10 cellular contexts compared by ENCODE assay signal in genomic region chr3:150147776-150148175, GRCh38.
A peak's percentile ranks its signal among the peaks of the same experiment; 100 is the strongest.
DNase-seq lines count a peak whose midpoint lies in the region; ATAC-seq and TF ChIP-seq lines count a peak whose summit lies in the region.
"Had no signal": no experiment of that assay in that cellular context is flagged by ENCODE, and none has a peak within 500 bp of the region (broad histone marks: within the 10 kb centered on the region; RNA-seq: fewer than 3 reads in every experiment).

No MANE protein-coding gene starts in this region.

- H3K79me2 ChIP-seq in fibroblast of lung (ENCODE audit: control insufficient read depth, insufficient read depth, low read length): no peaks in the 10 kb centered on the region

- H3K27ac ChIP-seq in fibroblast of lung (ENCODE audit: insufficient read depth, low read length) (peak overlapping the region; percentile 93), gastrocnemius medialis (peak overlapping the region; percentile 85 to 97 (median 94)), colonic mucosa (no peak overlapping the region)

- DNase-seq in HCEC 1CT: peak; percentile 97
- DNase-seq in SHP77 (lab: John Stamatoyannopoulos, UW): peak; percentile 58 to 74
- DNase-seq in fibroblast of lung (ENCODE audit: low read depth in 2 of 2): peak; percentile 75 to 94
- peak; percentile 55 to 83 for DNase-seq in gastrocnemius medialis
- no peak for DNase-seq in colonic mucosa
- DNase-seq: small intestine had no signal

- H3K9ac ChIP-seq in fibroblast of lung (ENCODE audit: insufficient read depth, low read length) (peak overlapping the region; percentile 34), colonic mucosa (ENCODE audit: low read depth in 2 of 2, low read length in 2 of 2) (no peak overlapping the region)

- ATAC-seq in gastrocnemius medialis: peak; percentile 74 to 77
- no peak for ATAC-seq in HG02798 (IDR thresholded peaks at IDR 0.05; ENCODE audit: poor library complexity, unreplicated experiment)
- ATAC-seq in HG03457 (IDR thresholded peaks at IDR 0.05; ENCODE audit: unreplicated experiment): no peak
- ATAC-seq in HG03521 (IDR thresholded peaks at IDR 0.05; ENCODE audit: unreplicated experiment): no peak
- ATAC-seq: left colon had no signal

- H3K9me3 ChIP-seq in fibroblast of lung (ENCODE audit: control insufficient read depth, insufficient read depth, low read depth, low read length): no peaks in the 10 kb centered on the region
- no peaks in the 10 kb centered on the region for H3K9me3 ChIP-seq in gastrocnemius medialis
- no peaks in the 10 kb centered on the region for H3K9me3 ChIP-seq in colonic mucosa

- H3K27me3 ChIP-seq in fibroblast of lung (ENCODE audit: control insufficient read depth, insufficient read depth, low read length) (no peaks in the 10 kb centered on the region), gastrocnemius medialis (no peaks in the 10 kb centered on the region), colonic mucosa (no peaks in the 10 kb centered on the region)

- peak overlapping the region; percentile 78 for H3K4me2 ChIP-seq in fibroblast of lung (ENCODE audit: extremely low read depth, insufficient read depth, low read length)

- peak overlapping the region; percentile 1 to 34 (median 7) for H3K4me3 ChIP-seq in fibroblast of lung (replicated peaks in 1 of 4; ENCODE audit: control extremely low read depth in 1 of 4, insufficient read depth in 1 of 4, low read depth in 3 of 4, low read length in 4 of 4)
- peak overlapping the region; percentile 1 to 21 (median 4) for H3K4me3 ChIP-seq in gastrocnemius medialis
- no peak overlapping the region for H3K4me3 ChIP-seq in colonic mucosa

- TF ChIP-seq POLR2A in gastrocnemius medialis (IDR thresholded peaks at IDR 0.05): peak; percentile 17 to 48

- TF ChIP-seq CTCF in fibroblast of lung (conservative IDR thresholded peaks at IDR 0.05 in 1 of 2, IDR thresholded peaks at IDR 0.05 in 1 of 2; ENCODE audit: low read depth in 1 of 2, low read length in 2 of 2) (no peak), gastrocnemius medialis (IDR thresholded peaks at IDR 0.05 in 4 of 5, conservative IDR thresholded peaks at IDR 0.05 in 1 of 5) (no peak), colonic mucosa (IDR thresholded peaks at IDR 0.05) (no peak)

- in situ Hi-C loops in gastrocnemius medialis (cut with MboI; ENCODE audit: low sequenced_read_pairs in 4 of 4): no loop called here

- H2AFZ ChIP-seq in fibroblast of lung (ENCODE audit: low read length): peak overlapping the region; percentile 18

- H3K4me1 ChIP-seq in fibroblast of lung (ENCODE audit: control insufficient read depth, extremely low read depth, insufficient read depth, low read length): peaks cover 32% of the 10 kb centered on the region
- peaks cover 53 to 68% of the 10 kb centered on the region in 2 donors for H3K4me1 ChIP-seq in gastrocnemius medialis
- no peaks in the 10 kb centered on the region for H3K4me1 ChIP-seq in colonic mucosa

- H3K36me3 ChIP-seq in fibroblast of lung (ENCODE audit: control insufficient read depth, insufficient read depth, low read length): no peaks in the 10 kb centered on the region
- no peaks in the 10 kb centered on the region for H3K36me3 ChIP-seq in gastrocnemius medialis
- no peaks in the 10 kb centered on the region for H3K36me3 ChIP-seq in colonic mucosa

- no peaks in the 10 kb centered on the region for H4K20me1 ChIP-seq in fibroblast of lung (ENCODE audit: control insufficient read depth, extremely low read depth, insufficient read depth, low read length)

- intact Hi-C loops in gastrocnemius medialis (cut with DNase I; ENCODE audit: low total_unique reads): loop anchor here (1.0 to 10.0 kb wide), 3 partner anchors 53 to 1133 kb away; no protein-coding TSS in a partner anchor
- intact Hi-C loops in colonic mucosa (cut with DNase I): no loop called here

Comparison
In these comparisons a context has a peak if more than half of its experiments do, and no peak if none do; other contexts are left out.
1. ATAC-seq: peak in gastrocnemius medialis (2 of 2); none in HG02798 (single experiment), HG03457 (single experiment) and HG03521 (single experiment).